ENCODE assay signal across 8 cellular contexts in genomic region chr7:43572516-43573049, GRCh38. TPM values are rescaled to one million over a fixed set of nuclear protein-coding genes. Genes with fewer than 3 reads are reported as not detected.
DNase-seq lines count a peak whose midpoint lies in the region; ATAC-seq lines count a peak whose summit lies in the region.

No MANE protein-coding gene starts in this region.

- intact Hi-C loops in aorta (cut with DNase I), result no loop called here

- H3K27me3 ChIP-seq in aorta (ENCODE audit: control insufficient read depth in 1 of 2, insufficient read depth in 2 of 2, low read length in 1 of 2), result no peaks in the 10 kb centered on the region

- H3K9me3 ChIP-seq in aorta (ENCODE audit: control insufficient read depth, low read length), result no peaks in the 10 kb centered on the region

- no peaks in the 10 kb centered on the region for H3K36me3 ChIP-seq in aorta (ENCODE audit: control insufficient read depth in 1 of 2, insufficient read depth in 2 of 2, low read length in 1 of 2)

- DNase-seq in M059J (ENCODE audit: low read depth) (peak; percentile 100), iris pigment epithelial cell (ENCODE audit: low read depth) (peak; percentile 100), aorta (peak in 1 of 2 donors; percentile 56), NCI-H748 (lab: John Stamatoyannopoulos, UW; ENCODE audit: unreplicated experiment) (no peak), NCI-H128 (lab: John Stamatoyannopoulos, UW; ENCODE audit: unreplicated experiment) (no peak), NCI-H446 treated with DMSO at 0.1 percent for 48 hours (lab: John Stamatoyannopoulos, UW) (no peak)
- no peak for DNase-seq in activated naive CD8-positive, alpha-beta T cell treated with anti-CD3 and anti-CD28 coated beads, Interleukin-2, amount 10 ng/mL, durations not matched to agents 7 days and 5 days

- no peaks in the 10 kb centered on the region for H3K36me3 Mint-ChIP-seq in activated naive CD8-positive, alpha-beta T cell treated with anti-CD3 and anti-CD28 coated beads, Interleukin-2, amount 10 ng/mL, durations not matched to agents 7 days and 5 days

- POLR2A ChIA-PET in activated naive CD8-positive, alpha-beta T cell treated with anti-CD3 and anti-CD28 coated beads, Interleukin-2, amount 10 ng/mL, durations not matched to agents 7 days and 5 days (lab: Charles Lee), result interaction anchor here (1.5 to 2.4 kb wide), 2 partner anchors 10 to 117 kb away, joined by 4 to 10 read pairs; partner anchors contain the start of gene STK17A

- 23 to 30% methylated on average over 1 of the region's 1 CpG for WGBS in aorta, 2 donors

- peaks cover 27% of the 10 kb centered on the region for H3K4me1 Mint-ChIP-seq in activated naive CD8-positive, alpha-beta T cell treated with anti-CD3 and anti-CD28 coated beads, Interleukin-2, amount 10 ng/mL, durations not matched to agents 7 days and 5 days

- H3K4me3 ChIP-seq in aorta (ENCODE audit: low read length in 2 of 2), result no peak overlapping the region

- H3K27ac Mint-ChIP-seq in activated naive CD8-positive, alpha-beta T cell treated with anti-CD3 and anti-CD28 coated beads, Interleukin-2, amount 10 ng/mL, durations not matched to agents 7 days and 5 days, result no peak overlapping the region

- peak; percentile 40 for ATAC-seq in GM18870 (IDR thresholded peaks at IDR 0.05; ENCODE audit: unreplicated experiment)
- peak; percentile 74 for ATAC-seq in activated naive CD8-positive, alpha-beta T cell treated with anti-CD3 and anti-CD28 coated beads, Interleukin-2, amount 10 ng/mL, durations not matched to agents 7 days and 5 days (ENCODE audit: low read depth)
- peak; percentile 52 for ATAC-seq in aorta (ENCODE audit: low FRiP score)

- H3K27ac ChIP-seq in aorta (ENCODE audit: low read depth in 1 of 2, low read length in 2 of 2), result no peak overlapping the region

- peaks cover 3% of the 10 kb centered on the region for H3K27me3 Mint-ChIP-seq in activated naive CD8-positive, alpha-beta T cell treated with anti-CD3 and anti-CD28 coated beads, Interleukin-2, amount 10 ng/mL, durations not matched to agents 7 days and 5 days

- no peak overlapping the region for H3K4me3 Mint-ChIP-seq in activated naive CD8-positive, alpha-beta T cell treated with anti-CD3 and anti-CD28 coated beads, Interleukin-2, amount 10 ng/mL, durations not matched to agents 7 days and 5 days

- no peaks in the 10 kb centered on the region for H3K4me1 ChIP-seq in aorta (ENCODE audit: control insufficient read depth in 1 of 2, insufficient read depth in 2 of 2, low read length in 2 of 2)

- H3K9me3 Mint-ChIP-seq in activated naive CD8-positive, alpha-beta T cell treated with anti-CD3 and anti-CD28 coated beads, Interleukin-2, amount 10 ng/mL, durations not matched to agents 7 days and 5 days, result no peaks in the 10 kb centered on the region

RNA-seq across cellular contexts. Expression of gene STK17A, which starts 10.3 kb away (rescaled TPM):
- 109 and 141 TPM in 2 replicates for total RNA-seq in M059J (2014; rRNA removed; shearing (Covaris generic))
- 100 to 1,000 TPM; 106 TPM for total RNA-seq in activated naive CD8-positive, alpha-beta T cell treated with anti-CD3 and anti-CD28 coated beads, Interleukin-2, amount 10 ng/mL, durations not matched to agents 7 days and 5 days
- 10 to 100 TPM; 38.8 to 40.6 TPM for total RNA-seq in aorta
- polyA plus RNA-seq in aorta, result 10 to 100 TPM; 15.9 to 19.3 TPM

Comparison
In these comparisons a context has a peak if more than half of its experiments do, and no peak if none do; other contexts are left out.
1. DNase-seq: peak in M059J (single experiment) and iris pigment epithelial cell (single experiment); none in activated naive CD8-positive, alpha-beta T cell treated with anti-CD3 and anti-CD28 coated beads, Interleukin-2, amount 10 ng/mL, durations not matched to agents 7 days and 5 days (single experiment), NCI-H748 (single experiment), NCI-H128 (single experiment) and NCI-H446 treated with DMSO at 0.1 percent for 48 hours (single experiment).
2. Peak in every context shown above with its lines, with median percentiles within 50 percentile points of each other: ATAC-seq.